1 cellular context compared by ENCODE assay signal in genomic region chr3:24351779-24352469, GRCh38.
TF ChIP-seq lines count a peak whose summit lies in the region.

No MANE protein-coding gene starts in this region.

TF ChIP-seq in K562, 482 proteins besides CTCF, POLR2A, EP300 and RAD21 (continued from another document and continues in another):
- TF ChIP-seq ZBTB11 (CRISPR knock-in tag; IDR thresholded peaks at IDR 0.05) (peak in 1 of 3 experiments; percentile 54; a peak in 1 of 6 replicates), MCM5 (IDR thresholded peaks at IDR 0.05; ENCODE audit: low read depth) (no peak), FOXA3 (CRISPR knock-in tag; conservative IDR thresholded peaks at IDR 0.05 in 1 of 2, IDR thresholded peaks at IDR 0.05 in 1 of 2) (peak; percentile 24 to 89; a peak in 3 of 4 replicates), AFF1 (IDR thresholded peaks at IDR 0.05; ENCODE audit: low read depth in 1 of 2, partially characterized antibody in 2 of 2) (no peak), ZNF717 (CRISPR knock-in tag; IDR thresholded peaks at IDR 0.05) (no peak), NR2C1 (IDR thresholded peaks at IDR 0.05) (peak; percentile 65; the same call in 1 of the 2 replicates), NR2C1 (tag; IDR thresholded peaks at IDR 0.05) (peak; percentile 75), ZNF583 (CRISPR knock-in tag; IDR thresholded peaks at IDR 0.05) (no peak), CREM (IDR thresholded peaks at IDR 0.05; ENCODE audit: low read depth) (peak; percentile 8), TCF15 (CRISPR knock-in tag; IDR thresholded peaks at IDR 0.05) (no peak), ZMIZ1 (IDR thresholded peaks at IDR 0.05; ENCODE audit: low read depth in 2 of 2, low read length in 2 of 2) (no peak), MBD2 (IDR thresholded peaks at IDR 0.05; ENCODE audit: borderline replicate concordance, low read depth) (peak; percentile 64; the same call in 1 of the 2 replicates), DIDO1 (tag; IDR thresholded peaks at IDR 0.05; ENCODE audit: low read depth) (no peak), GABPA (tag; conservative IDR thresholded peaks at IDR 0.05; ENCODE audit: low read depth) (no peak), POU5F1 (IDR thresholded peaks at IDR 0.05; ENCODE audit: borderline replicate concordance, low read depth, low read length, partially characterized antibody) (no peak), NFIC (IDR thresholded peaks at IDR 0.05) (peak; percentile 95), RFX5 (IDR thresholded peaks at IDR 0.05; ENCODE audit: low read depth, low read length) (no peak), ZNF134 (CRISPR knock-in tag; conservative IDR thresholded peaks at IDR 0.05) (no peak), ZBTB40 (IDR thresholded peaks at IDR 0.05) (no peak), ZBTB40 (CRISPR knock-in tag; IDR thresholded peaks at IDR 0.05) (no peak), ZNF217 (CRISPR knock-in tag; IDR thresholded peaks at IDR 0.05) (no peak), MAX (CRISPR knock-in tag; IDR thresholded peaks at IDR 0.05) (no peak), ZNF347 (CRISPR knock-in tag; IDR thresholded peaks at IDR 0.05; ENCODE audit: low read depth) (no peak), ERF (CRISPR knock-in tag; IDR thresholded peaks at IDR 0.05) (no peak), GATAD2A (IDR thresholded peaks at IDR 0.05) (no peak), NEUROD1 (IDR thresholded peaks at IDR 0.05; ENCODE audit: borderline replicate concordance, low read depth, low read length, partially characterized antibody) (no peak), ZNF436 (CRISPR knock-in tag; IDR thresholded peaks at IDR 0.05) (no peak), E2F5 (CRISPR knock-in tag; IDR thresholded peaks at IDR 0.05) (no peak), SIRT6 (IDR thresholded peaks at IDR 0.05; ENCODE audit: low read depth, low read length) (no peak), ZNF354B (CRISPR knock-in tag; IDR thresholded peaks at IDR 0.05) (no peak), SNAPC5 (CRISPR knock-in tag; IDR thresholded peaks at IDR 0.05) (no peak), ATF7 (IDR thresholded peaks at IDR 0.05) (peak; percentile 56; the same call in 1 of the 2 replicates), SMARCA5 (IDR thresholded peaks at IDR 0.05) (no peak), YY1 (IDR thresholded peaks at IDR 0.05; ENCODE audit: borderline replicate concordance in 1 of 3, control insufficient read depth in 1 of 3, extremely low read depth in 1 of 3, insufficient read depth in 3 of 3, insufficient read length in 1 of 3, insufficient replicate concordance in 2 of 3, low read depth in 1 of 3, low read length in 2 of 3) (peak in 1 of 3 experiments; percentile 16), SREBF1 (IDR thresholded peaks at IDR 0.05; ENCODE audit: borderline replicate concordance, low read depth, low read length) (no peak), MYNN (IDR thresholded peaks at IDR 0.05) (peak; percentile 86; the same call in 1 of the 2 replicates), MYNN (CRISPR knock-in tag; IDR thresholded peaks at IDR 0.05) (no peak), ETV5 (CRISPR knock-in tag; IDR thresholded peaks at IDR 0.05; ENCODE audit: low read depth) (peak; percentile 66; the same call in 1 of the 2 replicates), TOE1 (IDR thresholded peaks at IDR 0.05; ENCODE audit: borderline replicate concordance) (no peak), TOE1 (CRISPR knock-in tag; IDR thresholded peaks at IDR 0.05; ENCODE audit: borderline replicate concordance, low read depth) (no peak), RAD51 (IDR thresholded peaks at IDR 0.05; ENCODE audit: borderline replicate concordance, low read depth) (no peak), ZNF316 (IDR thresholded peaks at IDR 0.05) (no peak), NR1H2 (CRISPR knock-in tag; IDR thresholded peaks at IDR 0.05) (no peak), MAFF (IDR thresholded peaks at IDR 0.05; ENCODE audit: low read length) (0 out of 2 replicates have a peak, but pooled peaks have one; percentile 18)
